Comparison of ENCODE assay signal across 17 cellular contexts in genomic region chr2:88885679-88886402, GRCh38.
DNase-seq lines count a peak whose midpoint lies in the region; ATAC-seq and TF ChIP-seq lines count a peak whose summit lies in the region.
"Had no signal": no experiment of that assay in that cellular context is flagged by ENCODE, and none has a peak within 500 bp of the region (broad histone marks: within the 10 kb centered on the region; RNA-seq: fewer than 3 reads in every experiment).

No MANE protein-coding gene starts in this region.

- H3K27ac ChIP-seq in SK-N-SH (ENCODE audit: low read depth in 2 of 2, low read length in 1 of 2) = no peak overlapping the region
- no peak overlapping the region for H3K27ac ChIP-seq in body of pancreas
- H3K27ac ChIP-seq in effector memory CD4-positive, alpha-beta T cell (ENCODE audit: insufficient read depth, low read length, poor library complexity, severe bottlenecking) = no peak overlapping the region
- H3K27ac ChIP-seq: HL-60 had no signal

- H3K4me3 Mint-ChIP-seq in activated CD4-positive, alpha-beta T cell treated with anti-CD3 and anti-CD28 coated beads, Interleukin-2, amount 10 ng/mL, durations not matched to agents 24 days and 14 days = no peak overlapping the region
- H3K4me3 Mint-ChIP-seq in activated CD4-positive, alpha-beta T cell treated with anti-CD3 and anti-CD28 coated beads, Interleukin-2, amount 10 ng/mL, durations not matched to agents 7 days and 5 days = no peak overlapping the region
- H3K4me3 Mint-ChIP-seq: activated CD4-positive, alpha-beta T cell treated with anti-CD3 and anti-CD28 coated beads for 36 hours; effector memory CD8-positive, alpha-beta T cell had no signal

- H3F3A ChIP-seq in SK-N-SH (replicated peaks; ENCODE audit: insufficient read depth) = no peaks in the 10 kb centered on the region

- no peaks in the 10 kb centered on the region for H3K4me1 ChIP-seq in SK-N-SH (ENCODE audit: control insufficient read depth in 1 of 2, insufficient read depth in 2 of 2, low read depth in 1 of 2, low read length in 1 of 2)
- no peaks in the 10 kb centered on the region for H3K4me1 ChIP-seq in body of pancreas
- H3K4me1 ChIP-seq in effector memory CD4-positive, alpha-beta T cell (ENCODE audit: control insufficient read depth, insufficient read depth, low read length, poor library complexity, severe bottlenecking) = no peaks in the 10 kb centered on the region
- H3K4me1 ChIP-seq: Peyer's patch had no signal

- TF ChIP-seq CTCF in SK-N-SH (IDR thresholded peaks at IDR 0.05) = no peak
- TF ChIP-seq CTCF in body of pancreas (IDR thresholded peaks at IDR 0.05) = no peak

- H3K9me3 Mint-ChIP-seq in activated CD4-positive, alpha-beta T cell treated with anti-CD3 and anti-CD28 coated beads, Interleukin-2, amount 10 ng/mL, durations not matched to agents 24 days and 14 days = no peaks in the 10 kb centered on the region
- H3K9me3 Mint-ChIP-seq in activated CD4-positive, alpha-beta T cell treated with anti-CD3 and anti-CD28 coated beads, Interleukin-2, amount 10 ng/mL, durations not matched to agents 7 days and 5 days = no peaks in the 10 kb centered on the region
- H3K9me3 Mint-ChIP-seq: effector memory CD8-positive, alpha-beta T cell had no signal

- POLR2A ChIA-PET in activated CD4-positive, alpha-beta T cell treated with anti-CD3 and anti-CD28 coated beads, Interleukin-2, amount 10 ng/mL, durations not matched to agents 7 days and 5 days (lab: Charles Lee) = no interaction called here
- POLR2A ChIA-PET in SK-N-SH (lab: Yijun Ruan, JAX) = no interaction called here

- ATAC-seq in HG02840 (IDR thresholded peaks at IDR 0.05; ENCODE audit: low FRiP score, unreplicated experiment) (peak; percentile 39), body of pancreas (no peak)
- ATAC-seq: activated CD4-positive, alpha-beta T cell treated with anti-CD3 and anti-CD28 coated beads for 36 hours; effector memory CD8-positive, alpha-beta T cell had no signal

- H4K20me1 ChIP-seq in SK-N-SH (ENCODE audit: insufficient read depth) = no peaks in the 10 kb centered on the region

- WGBS in SK-N-SH (ENCODE audit: low lambda C conversion rate) = 12% methylated on average over 8 of the region's 11 CpGs
- 60 to 63% methylated on average over 11 of the region's 11 CpGs for WGBS in body of pancreas, 2 donors

- H3K9me3 ChIP-seq in SK-N-SH (no peaks in the 10 kb centered on the region), body of pancreas (no peaks in the 10 kb centered on the region)
- H3K9me3 ChIP-seq in effector memory CD4-positive, alpha-beta T cell (ENCODE audit: control insufficient read depth, low read length) = no peaks in the 10 kb centered on the region
- H3K9me3 ChIP-seq: Peyer's patch had no signal

- CTCF ChIA-PET in activated CD4-positive, alpha-beta T cell treated with anti-CD3 and anti-CD28 coated beads, Interleukin-2, amount 10 ng/mL, durations not matched to agents 7 days and 5 days (lab: Charles Lee) = no interaction called here
- CTCF ChIA-PET in SK-N-SH (lab: Yijun Ruan, JAX) = interaction anchor here (1.9 kb wide), 1 partner anchor 12 kb away, joined by 8 read pairs; no protein-coding TSS in a partner anchor

- no peak overlapping the region for H3K27ac Mint-ChIP-seq in activated CD4-positive, alpha-beta T cell treated with anti-CD3 and anti-CD28 coated beads, Interleukin-2, amount 10 ng/mL, durations not matched to agents 24 days and 14 days
- no peak overlapping the region for H3K27ac Mint-ChIP-seq in activated CD4-positive, alpha-beta T cell treated with anti-CD3 and anti-CD28 coated beads, Interleukin-2, amount 10 ng/mL, durations not matched to agents 7 days and 5 days
- H3K27ac Mint-ChIP-seq: activated CD4-positive, alpha-beta T cell treated with anti-CD3 and anti-CD28 coated beads for 36 hours; effector memory CD8-positive, alpha-beta T cell had no signal

- no peak for TF ChIP-seq POLR2A in body of pancreas (IDR thresholded peaks at IDR 0.05)

- intact Hi-C loops in activated CD4-positive, alpha-beta T cell treated with anti-CD3 and anti-CD28 coated beads, Interleukin-2, amount 10 ng/mL, durations not matched to agents 24 days and 14 days (cut with micrococcal nuclease) = no loop called here
- intact Hi-C loops in body of pancreas (cut with DNase I) = no loop called here

- peak; percentile 14 for DNase-seq in activated CD4-positive, alpha-beta T cell treated with anti-CD3 and anti-CD28 coated beads, Interleukin-2, amount 10 ng/mL, durations not matched to agents 24 days and 14 days
- no peak for DNase-seq in activated CD4-positive, alpha-beta T cell treated with anti-CD3 and anti-CD28 coated beads, Interleukin-2, amount 10 ng/mL, durations not matched to agents 7 days and 5 days
- peak; percentile 54 to 78 for DNase-seq in NCI-H526 (lab: John Stamatoyannopoulos, UW)
- DNase-seq in SK-N-SH = no peak
- DNase-seq in NCI-H1930 (lab: John Stamatoyannopoulos, UW) = no peak
- no peak for DNase-seq in body of pancreas
- no peak for DNase-seq in effector memory CD4-positive, alpha-beta T cell
- DNase-seq: activated CD4-positive, alpha-beta T cell treated with anti-CD3 and anti-CD28 coated beads for 36 hours; effector memory CD8-positive, alpha-beta T cell; head of caudate nucleus; IMR-90; NCI-H1092; NCI-H2171; retina had no signal

- H3K36me3 ChIP-seq in SK-N-SH (replicated peaks in 1 of 2; ENCODE audit: control insufficient read depth in 1 of 2, insufficient read depth in 2 of 2, low read length in 1 of 2) (no peaks in the 10 kb centered on the region), body of pancreas (replicated peaks in 1 of 2; ENCODE audit: insufficient read depth in 1 of 2, low read depth in 2 of 2) (no peaks in the 10 kb centered on the region)
- H3K36me3 ChIP-seq in effector memory CD4-positive, alpha-beta T cell (ENCODE audit: control insufficient read depth, insufficient read depth, low read length) = no peaks in the 10 kb centered on the region
- H3K36me3 ChIP-seq: Peyer's patch had no signal

- no peak overlapping the region for H2AFZ ChIP-seq in SK-N-SH (ENCODE audit: low read depth)

- no peaks in the 10 kb centered on the region for H3K79me2 ChIP-seq in SK-N-SH (ENCODE audit: insufficient read depth)

- no peak for TF ChIP-seq RAD21 in SK-N-SH (IDR thresholded peaks at IDR 0.05; ENCODE audit: low read length)

- H3K27me3 ChIP-seq in SK-N-SH (ENCODE audit: insufficient read depth) = peaks cover 20% of the 10 kb centered on the region; the same call in 1 of the 2 replicates
- peaks cover 0 to 1% of the 10 kb centered on the region in 2 donors for H3K27me3 ChIP-seq in body of pancreas
- H3K27me3 ChIP-seq in effector memory CD4-positive, alpha-beta T cell (replicated peaks; ENCODE audit: control insufficient read depth, insufficient read depth, low read length, poor library complexity, severe bottlenecking) = peaks cover 6% of the 10 kb centered on the region
- H3K27me3 ChIP-seq: Peyer's patch had no signal

- H3K4me3 ChIP-seq in SK-N-SH (ENCODE audit: low read depth in 2 of 2, low read length in 1 of 2) (no peak overlapping the region), body of pancreas (no peak overlapping the region)
- H3K4me3 ChIP-seq in effector memory CD4-positive, alpha-beta T cell (ENCODE audit: insufficient read depth, low read depth, low read length, poor library complexity, severe bottlenecking) = no peak overlapping the region
- H3K4me3 ChIP-seq: Peyer's patch had no signal

- H3K27me3 Mint-ChIP-seq in activated CD4-positive, alpha-beta T cell treated with anti-CD3 and anti-CD28 coated beads, Interleukin-2, amount 10 ng/mL, durations not matched to agents 24 days and 14 days = peaks cover 14% of the 10 kb centered on the region
- H3K27me3 Mint-ChIP-seq in activated CD4-positive, alpha-beta T cell treated with anti-CD3 and anti-CD28 coated beads, Interleukin-2, amount 10 ng/mL, durations not matched to agents 7 days and 5 days = peaks cover 14% of the 10 kb centered on the region

- no peaks in the 10 kb centered on the region for H3K36me3 Mint-ChIP-seq in activated CD4-positive, alpha-beta T cell treated with anti-CD3 and anti-CD28 coated beads, Interleukin-2, amount 10 ng/mL, durations not matched to agents 24 days and 14 days (ENCODE audit: low read depth)
- no peaks in the 10 kb centered on the region for H3K36me3 Mint-ChIP-seq in activated CD4-positive, alpha-beta T cell treated with anti-CD3 and anti-CD28 coated beads, Interleukin-2, amount 10 ng/mL, durations not matched to agents 7 days and 5 days (ENCODE audit: low read depth)

- no peaks in the 10 kb centered on the region for H3K9me2 ChIP-seq in SK-N-SH

- H3K4me1 Mint-ChIP-seq in activated CD4-positive, alpha-beta T cell treated with anti-CD3 and anti-CD28 coated beads, Interleukin-2, amount 10 ng/mL, durations not matched to agents 24 days and 14 days = no peaks in the 10 kb centered on the region
- no peaks in the 10 kb centered on the region for H3K4me1 Mint-ChIP-seq in activated CD4-positive, alpha-beta T cell treated with anti-CD3 and anti-CD28 coated beads, Interleukin-2, amount 10 ng/mL, durations not matched to agents 7 days and 5 days
- H3K4me1 Mint-ChIP-seq: activated CD4-positive, alpha-beta T cell treated with anti-CD3 and anti-CD28 coated beads for 36 hours had no signal

- no peak overlapping the region for H3K9ac ChIP-seq in SK-N-SH

- no peak overlapping the region for H3K4me2 ChIP-seq in SK-N-SH

- no peak for TF ChIP-seq EP300 in SK-N-SH (IDR thresholded peaks at IDR 0.05; ENCODE audit: borderline replicate concordance in 1 of 2, low read depth in 1 of 2, low read length in 1 of 2)

TF ChIP-seq in SK-N-SH, 30 proteins besides CTCF, POLR2A, EP300 and RAD21:
- no peak for TF ChIP-seq MAX (IDR thresholded peaks at IDR 0.05; ENCODE audit: low read depth)
- TF ChIP-seq, protein P1, sequence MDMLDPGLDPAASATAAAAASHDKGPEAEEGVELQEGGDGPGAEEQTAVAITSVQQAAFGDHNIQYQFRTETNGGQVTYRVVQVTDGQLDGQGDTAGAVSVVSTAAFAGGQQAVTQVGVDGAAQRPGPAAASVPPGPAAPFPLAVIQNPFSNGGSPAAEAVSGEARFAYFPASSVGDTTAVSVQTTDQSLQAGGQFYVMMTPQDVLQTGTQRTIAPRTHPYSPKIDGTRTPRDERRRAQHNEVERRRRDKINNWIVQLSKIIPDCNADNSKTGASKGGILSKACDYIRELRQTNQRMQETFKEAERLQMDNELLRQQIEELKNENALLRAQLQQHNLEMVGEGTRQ (IDR thresholded peaks at IDR 0.05; ENCODE audit: borderline replicate concordance, low read depth, low read length) = no peak
- TF ChIP-seq FOXJ3 (CRISPR knock-in tag; IDR thresholded peaks at IDR 0.05) = no peak
- no peak for TF ChIP-seq RCOR1 (IDR thresholded peaks at IDR 0.05; ENCODE audit: low read length)
TF ChIP-seq in SK-N-SH: peak in this region for 0.

Comparison
In these comparisons a context has a peak if more than half of its experiments do, and no peak if none do; other contexts are left out.
1. DNase-seq: peak in activated CD4-positive, alpha-beta T cell treated with anti-CD3 and anti-CD28 coated beads, Interleukin-2, amount 10 ng/mL, durations not matched to agents 24 days and 14 days (single experiment) and NCI-H526 (2 of 2); none in activated CD4-positive, alpha-beta T cell treated with anti-CD3 and anti-CD28 coated beads, Interleukin-2, amount 10 ng/mL, durations not matched to agents 7 days and 5 days (single experiment), SK-N-SH (single experiment), NCI-H1930 (0 of 2), body of pancreas (0 of 4) and effector memory CD4-positive, alpha-beta T cell (0 of 3).